12 cellular contexts compared by ENCODE assay signal in the genomic region with DNA sequence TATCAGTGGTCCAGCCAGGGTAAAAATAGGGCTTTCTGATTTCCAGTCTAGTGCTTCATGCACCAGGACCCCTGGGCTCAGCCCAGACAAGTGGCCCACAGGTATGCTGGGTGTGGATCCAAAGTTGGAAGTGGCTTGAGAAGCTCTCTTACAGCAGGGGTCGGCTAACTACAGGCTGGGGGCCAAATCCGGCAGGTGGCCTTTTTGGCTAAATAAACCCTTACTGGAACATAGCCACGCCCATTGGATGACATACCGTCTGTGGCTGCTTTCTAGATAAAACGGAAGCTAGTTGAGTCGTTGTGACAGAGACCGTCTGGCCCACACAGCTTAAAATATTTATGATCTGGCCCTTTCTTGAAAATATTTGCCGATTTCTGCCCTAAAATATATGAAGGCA.
DNase-seq lines count a peak whose midpoint lies in the region; ATAC-seq and TF ChIP-seq lines count a peak whose summit lies in the region.
"Had no signal": no experiment of that assay in that cellular context is flagged by ENCODE, and none has a peak within 500 bp of the region (broad histone marks: within the 10 kb centered on the region; RNA-seq: fewer than 3 reads in every experiment).

No MANE protein-coding gene starts in this region.

- H3K36me3 Mint-ChIP-seq in brain = peaks cover 14% of the 10 kb centered on the region

- H3K4me3 ChIP-seq in A673 (ENCODE audit: low read depth, low read length, poor library complexity, severe bottlenecking) (no peak overlapping the region), GM23248 (no peak overlapping the region)

- no peaks in the 10 kb centered on the region for H4K20me1 ChIP-seq in GM23248 (ENCODE audit: insufficient read depth)

- TF ChIP-seq CTCF in A673 (conservative IDR thresholded peaks at IDR 0.05; ENCODE audit: low read depth, low read length) = no peak
- TF ChIP-seq CTCF in brain (conservative IDR thresholded peaks at IDR 0.05) = no peak

- BruUV-seq in A673 (replicated peaks; lab: Mats Ljungman, UMichigan) = no TSS peak

- POLR2A ChIA-PET in A673 (lab: Charles Lee; ENCODE audit: low non-redundant PET) = no interaction called here

- H3K27ac ChIP-seq in A673 (ENCODE audit: low read depth, low read length, poor library complexity, severe bottlenecking) (no peak overlapping the region), GM23248 (no peak overlapping the region)

- H3K79me2 ChIP-seq in GM23248 (ENCODE audit: insufficient read depth) = no peaks in the 10 kb centered on the region

- no peaks in the 10 kb centered on the region for H3K27me3 Mint-ChIP-seq in brain
- H3K27me3 Mint-ChIP-seq in stimulated activated naive CD8-positive, alpha-beta T cell treated with anti-CD3 and anti-CD28 coated beads, Interleukin-15, amount 100 ng/mL, for 72 hours = no peaks in the 10 kb centered on the region
- H3K27me3 Mint-ChIP-seq: progenitor cell of endocrine pancreas had no signal

- no peak overlapping the region for H2AFZ ChIP-seq in GM23248

- H3K4me2 ChIP-seq in GM23248 (ENCODE audit: unreplicated experiment) = no peak overlapping the region

- H3K9me3 ChIP-seq in A673 (ENCODE audit: low read depth, low read length, poor library complexity, severe bottlenecking) = no peaks in the 10 kb centered on the region
- no peaks in the 10 kb centered on the region for H3K9me3 ChIP-seq in GM23248 (ENCODE audit: low read depth)

- CTCF ChIA-PET in A673 (lab: Charles Lee) = interaction anchor here (0.6 to 1.1 kb wide), 3 partner anchors 239 to 769 kb away, joined by 3 read pairs; no protein-coding TSS in a partner anchor

- H3F3A ChIP-seq in GM23248 (ENCODE audit: insufficient read depth) = no peaks in the 10 kb centered on the region

- H3K9me3 Mint-ChIP-seq in brain = no peaks in the 10 kb centered on the region
- H3K9me3 Mint-ChIP-seq in stimulated activated naive CD8-positive, alpha-beta T cell treated with anti-CD3 and anti-CD28 coated beads, Interleukin-15, amount 100 ng/mL, for 72 hours = no peaks in the 10 kb centered on the region

- WGBS in GM23248 (ENCODE audit: low coverage in 1 of 2, low lambda C conversion rate in 2 of 2, missing lambda C conversion rate in 2 of 2), 2 experiments = 13 to 16% methylated on average over 8 of the region's 8 CpGs

- ATAC-seq in GM19023 (IDR thresholded peaks at IDR 0.05; ENCODE audit: unreplicated experiment) (no peak), GM21360 (IDR thresholded peaks at IDR 0.05; ENCODE audit: unreplicated experiment) (no peak), GM19035 (IDR thresholded peaks at IDR 0.05; ENCODE audit: unreplicated experiment) (no peak)
- no peak for ATAC-seq in stimulated activated naive CD8-positive, alpha-beta T cell treated with anti-CD3 and anti-CD28 coated beads, Interleukin-15, amount 100 ng/mL, for 72 hours
- ATAC-seq: Panc1 had no signal

- H3K27me3 ChIP-seq in A673 (replicated peaks; ENCODE audit: insufficient read depth, low read depth, low read length, poor library complexity) (no peaks in the 10 kb centered on the region), GM23248 (replicated peaks; ENCODE audit: insufficient read depth) (0 out of 2 replicates have a peak, but pooled peaks cover 9% of the 10 kb centered on the region)

- in situ Hi-C loops in GM23248 (cut with MboI) = loop anchor here (25.0 kb wide), 1 partner anchor 731 kb away; no protein-coding TSS in a partner anchor

- no peak overlapping the region for H3K4me3 Mint-ChIP-seq in brain
- H3K4me3 Mint-ChIP-seq in stimulated activated naive CD8-positive, alpha-beta T cell treated with anti-CD3 and anti-CD28 coated beads, Interleukin-15, amount 100 ng/mL, for 72 hours = no peak overlapping the region

- no peaks in the 10 kb centered on the region for H3K9me2 ChIP-seq in GM23248 (ENCODE audit: insufficient read depth)

- no peaks in the 10 kb centered on the region for H3K36me3 ChIP-seq in A673 (ENCODE audit: insufficient read depth, low read length, poor library complexity, severe bottlenecking)
- H3K36me3 ChIP-seq in GM23248 (ENCODE audit: low read depth) = no peaks in the 10 kb centered on the region

- H3K4me1 Mint-ChIP-seq in brain = peaks cover 23% of the 10 kb centered on the region
- no peaks in the 10 kb centered on the region for H3K4me1 Mint-ChIP-seq in stimulated activated naive CD8-positive, alpha-beta T cell treated with anti-CD3 and anti-CD28 coated beads, Interleukin-15, amount 100 ng/mL, for 72 hours

- H3K4me1 ChIP-seq in A673 (ENCODE audit: insufficient read depth, low read length, poor library complexity, severe bottlenecking) = peaks cover 15% of the 10 kb centered on the region
- no peaks in the 10 kb centered on the region for H3K4me1 ChIP-seq in GM23248 (ENCODE audit: insufficient read depth)

- peak overlapping the region in 4 of 5 experiments; percentile 6 to 71 (median 27) for H3K27ac Mint-ChIP-seq in brain
- H3K27ac Mint-ChIP-seq in stimulated activated naive CD8-positive, alpha-beta T cell treated with anti-CD3 and anti-CD28 coated beads, Interleukin-15, amount 100 ng/mL, for 72 hours = no peak overlapping the region

- peak; percentile 58 for DNase-seq in A673 (ENCODE audit: low spot score)
- DNase-seq in GM23248 = peak; percentile 38
- peak; percentile 74 for DNase-seq in NCI-H774 (lab: John Stamatoyannopoulos, UW)
- no peak for DNase-seq in stimulated activated naive CD8-positive, alpha-beta T cell treated with anti-CD3 and anti-CD28 coated beads, Interleukin-15, amount 100 ng/mL, for 72 hours
- DNase-seq: activated CD8-positive, alpha-beta memory T cell treated with anti-CD3 and anti-CD28 coated beads, Interleukin-2, amount 50 U/mL, for 4 hours; cortex of kidney had no signal

- intact Hi-C loops in A673 (cut with micrococcal nuclease; ENCODE audit: unreplicated experiment) = no loop called here

- H3K9ac ChIP-seq in GM23248 = no peak overlapping the region

Comparison
In these comparisons a context has a peak if more than half of its experiments do, and no peak if none do; other contexts are left out.
1. DNase-seq: peak in A673 (single experiment), GM23248 (single experiment) and NCI-H774 (single experiment); none in stimulated activated naive CD8-positive, alpha-beta T cell treated with anti-CD3 and anti-CD28 coated beads, Interleukin-15, amount 100 ng/mL, for 72 hours (0 of 2).
2. H3K27ac Mint-ChIP-seq: peak in brain (4 of 5); none in stimulated activated naive CD8-positive, alpha-beta T cell treated with anti-CD3 and anti-CD28 coated beads, Interleukin-15, amount 100 ng/mL, for 72 hours (0 of 2).